Comparison of ENCODE assay signal across 1 cellular context in the genomic region with DNA sequence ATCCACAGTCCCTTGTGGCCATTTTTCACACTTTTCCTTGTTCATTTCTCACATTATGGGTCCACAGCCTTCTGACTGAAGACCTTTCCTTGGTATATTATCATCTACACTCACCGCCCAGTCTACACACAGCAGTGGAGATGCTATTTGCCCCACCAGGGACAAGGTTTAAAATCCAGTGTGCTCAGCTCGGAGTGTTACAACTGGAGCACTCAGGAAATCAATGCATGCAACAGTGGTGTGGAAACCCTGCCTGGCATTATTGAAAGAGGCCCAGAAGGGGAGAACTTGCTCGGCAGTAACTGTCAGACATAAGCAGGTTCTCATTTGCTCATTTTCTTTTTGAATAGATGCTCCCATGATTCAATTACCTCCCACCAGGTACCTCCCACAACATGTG.
TF ChIP-seq lines count a peak whose summit lies in the region.

No MANE protein-coding gene starts in this region.

TF ChIP-seq in HepG2, 621 proteins besides CTCF, POLR2A, EP300 and RAD21 (continued from another document):
- TF ChIP-seq, protein P1, sequence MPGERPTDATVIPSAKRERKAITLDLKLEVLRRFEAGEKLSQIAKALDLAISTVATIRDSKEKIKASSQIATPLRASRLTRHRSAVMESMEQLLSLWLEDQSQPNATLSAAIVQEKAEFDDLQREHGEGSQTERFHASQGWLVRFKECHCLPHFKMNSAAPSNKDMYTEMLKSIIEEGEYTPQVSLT (CRISPR knock-in tag; IDR thresholded peaks at IDR 0.05; ENCODE audit: borderline replicate concordance, low read depth): no peak
- TF ChIP-seq, protein P2, sequence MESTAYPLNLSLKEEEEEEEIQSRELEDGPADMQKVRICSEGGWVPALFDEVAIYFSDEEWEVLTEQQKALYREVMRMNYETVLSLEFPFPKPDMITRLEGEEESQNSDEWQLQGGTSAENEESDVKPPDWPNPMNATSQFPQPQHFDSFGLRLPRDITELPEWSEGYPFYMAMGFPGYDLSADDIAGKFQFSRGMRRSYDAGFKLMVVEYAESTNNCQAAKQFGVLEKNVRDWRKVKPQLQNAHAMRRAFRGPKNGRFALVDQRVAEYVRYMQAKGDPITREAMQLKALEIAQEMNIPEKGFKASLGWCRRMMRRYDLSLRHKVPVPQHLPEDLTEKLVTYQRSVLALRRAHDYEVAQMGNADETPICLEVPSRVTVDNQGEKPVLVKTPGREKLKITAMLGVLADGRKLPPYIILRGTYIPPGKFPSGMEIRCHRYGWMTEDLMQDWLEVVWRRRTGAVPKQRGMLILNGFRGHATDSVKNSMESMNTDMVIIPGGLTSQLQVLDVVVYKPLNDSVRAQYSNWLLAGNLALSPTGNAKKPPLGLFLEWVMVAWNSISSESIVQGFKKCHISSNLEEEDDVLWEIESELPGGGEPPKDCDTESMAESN (CRISPR knock-in tag; conservative IDR thresholded peaks at IDR 0.05): no peak
